Comparison of ENCODE assay signal across 10 cellular contexts in genomic region chr4:113584407-113585150, GRCh38.
DNase-seq lines count a peak whose midpoint lies in the region; TF ChIP-seq lines count a peak whose summit lies in the region.
"Had no signal": no experiment of that assay in that cellular context is flagged by ENCODE, and none has a peak within 500 bp of the region (broad histone marks: within the 10 kb centered on the region; RNA-seq: fewer than 3 reads in every experiment).

No MANE protein-coding gene starts in this region.

- no peaks in the 10 kb centered on the region for H3K27me3 ChIP-seq in MG63
- no peaks in the 10 kb centered on the region for H3K27me3 ChIP-seq in esophagus squamous epithelium

- no peaks in the 10 kb centered on the region for H3K9me3 Mint-ChIP-seq in immature natural killer cell

- peaks cover 6 to 45% of the 10 kb centered on the region in 2 donors for H3K4me1 Mint-ChIP-seq in immature natural killer cell

- H3K4me3 ChIP-seq in MG63 (no peak overlapping the region), esophagus squamous epithelium (no peak overlapping the region)

- no peak for TF ChIP-seq CTCF in esophagus squamous epithelium (IDR thresholded peaks at IDR 0.05)

- H3K36me3 Mint-ChIP-seq in immature natural killer cell, result peaks cover 0 to 12% (median 7%) of the 10 kb centered on the region in 3 donors

- H3K36me3 ChIP-seq in MG63 (no peaks in the 10 kb centered on the region), esophagus squamous epithelium (no peaks in the 10 kb centered on the region)

- WGBS in esophagus squamous epithelium, 2 donors, result 68 to 77% methylated on average over 4 of the region's 4 CpGs

- H3K4me3 Mint-ChIP-seq in immature natural killer cell, result no peak overlapping the region

- H3K9me3 ChIP-seq in MG63 (no peaks in the 10 kb centered on the region), esophagus squamous epithelium (no peaks in the 10 kb centered on the region)

- H3K27me3 Mint-ChIP-seq in immature natural killer cell (ENCODE audit: low read depth in 3 of 3), result no peaks in the 10 kb centered on the region

- intact Hi-C loops in esophagus squamous epithelium (cut with DNase I), result no loop called here

- H3K4me1 ChIP-seq in esophagus squamous epithelium, result peaks cover 0 to 10% (median 0%) of the 10 kb centered on the region in 3 donors

- no peak overlapping the region for H3K27ac Mint-ChIP-seq in immature natural killer cell

- H3K27ac ChIP-seq in esophagus squamous epithelium, result no peak overlapping the region

- DNase-seq in COLO668 (lab: John Stamatoyannopoulos, UW; ENCODE audit: unreplicated experiment), result peak; percentile 8
- DNase-seq in MG63, result peak; percentile 78
- DNase-seq in dermis blood vessel endothelial cell, result peak; percentile 23
- DNase-seq in myocyte (ENCODE audit: low read depth), result peak; percentile 90
- no peak for DNase-seq in esophagus squamous epithelium (lab: John Stamatoyannopoulos, UW)
- DNase-seq in immature natural killer cell, result no peak
- no peak for DNase-seq in AML-193 (lab: John Stamatoyannopoulos, UW)
- DNase-seq in DMS114 treated with DMSO at 0.1 percent for 48 hours (lab: John Stamatoyannopoulos, UW; ENCODE audit: unreplicated experiment), result no peak
- DNase-seq: activated CD4-positive, alpha-beta T cell treated with anti-CD3 and anti-CD28 coated beads, Interleukin-2, amount 50 U/mL, for 4 hours; GF-D8 had no signal

- no peak for TF ChIP-seq POLR2A in esophagus squamous epithelium (IDR thresholded peaks at IDR 0.05)

Comparison
In these comparisons a context has a peak if more than half of its experiments do, and no peak if none do; other contexts are left out.
1. DNase-seq: peak in COLO668 (single experiment), MG63 (single experiment), dermis blood vessel endothelial cell (single experiment) and myocyte (single experiment); none in esophagus squamous epithelium (single experiment), immature natural killer cell (0 of 3), AML-193 (0 of 2) and DMS114 treated with DMSO at 0.1 percent for 48 hours (single experiment).